In the genomic region with DNA sequence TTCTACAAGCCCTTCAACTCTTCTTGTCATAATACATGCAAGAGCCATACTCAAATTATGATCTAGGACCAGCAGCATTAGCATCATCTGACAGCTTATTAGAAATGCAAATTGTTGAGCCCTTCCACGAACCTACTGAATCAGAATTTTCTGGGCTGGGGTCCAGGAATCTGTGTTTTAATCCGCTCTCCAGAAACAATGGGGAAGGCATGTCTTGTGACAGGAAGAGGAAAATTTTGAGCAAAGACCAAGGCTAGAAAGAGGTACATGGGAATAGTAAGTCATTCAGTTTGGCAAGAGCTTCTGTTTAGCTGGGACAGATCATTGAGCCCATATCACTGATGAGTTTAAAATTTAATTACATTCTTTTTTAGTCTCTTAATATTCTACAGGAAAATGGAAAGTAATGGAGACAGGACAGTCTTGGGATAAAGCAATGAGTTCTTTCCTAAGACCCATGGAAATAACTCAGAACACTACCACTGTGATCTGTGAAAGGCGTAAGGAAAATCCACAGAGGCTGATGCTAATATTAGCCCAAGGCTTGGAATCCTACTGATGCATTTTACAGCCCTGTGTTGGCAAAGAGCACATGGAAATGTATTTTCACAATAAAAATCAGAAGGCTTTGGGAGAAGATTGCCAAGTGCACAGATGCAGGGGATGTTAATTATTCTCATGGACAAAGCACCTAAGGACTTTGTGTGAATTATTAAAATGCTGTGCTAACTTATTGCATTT, we compare ENCODE assay signal across 19 cellular contexts.
"Had no signal": no experiment of that assay in that cellular context is flagged by ENCODE, and none has a peak within 500 bp of the region (broad histone marks: within the 10 kb centered on the region; RNA-seq: fewer than 3 reads in every experiment).

No MANE protein-coding gene starts in this region.

- H3K36me3 Mint-ChIP-seq: activated naive CD4-positive, alpha-beta T cell treated with anti-CD3 and anti-CD28 coated beads, Interleukin-2, amount 10 ng/mL, durations not matched to agents 7 days and 5 days; natural killer cell treated with Interleukin-12 subunit alpha and Interleukin-12 subunit beta and Interleukin-15 and Interleukin-18, amount 100 ng/mL, for 72 hours had no signal

- H3K27ac Mint-ChIP-seq: activated B cell treated with CpG ODN at 0.5 μM for 24 hours; activated CD4-positive, alpha-beta T cell treated with anti-CD3 and anti-CD28 coated beads, Interleukin-2, amount 10 ng/mL, durations not matched to agents 24 days and 14 days; activated naive CD4-positive, alpha-beta T cell treated with anti-CD3 and anti-CD28 coated beads, Interleukin-2, amount 10 ng/mL, durations not matched to agents 7 days and 5 days; activated T-helper 1 cell treated with anti-CD3 and anti-CD28 coated beads, Interleukin-12 subunit alpha, Interleukin-12 subunit beta, Interleukin-2, Interleukin-4 antibody, amounts not matched to agents 30 ng/mL and 10 ng/mL and 1 ng/mL, durations not matched to agents 14 hours and 24 hours and 36 hours; natural killer cell treated with Interleukin-12 subunit alpha and Interleukin-12 subunit beta and Interleukin-15 and Interleukin-18, amount 100 ng/mL, for 72 hours had no signal

- DNase-seq: activated B cell treated with CpG ODN at 0.5 μM for 24 hours; activated CD4-positive, alpha-beta T cell treated with anti-CD3 and anti-CD28 coated beads, Interleukin-2, amount 10 ng/mL, durations not matched to agents 24 days and 14 days; activated naive CD4-positive, alpha-beta T cell treated with anti-CD3 and anti-CD28 coated beads, Interleukin-2, amount 10 ng/mL, durations not matched to agents 7 days and 5 days; dorsolateral prefrontal cortex; gastrocnemius medialis; islet precursor cell; mammary epithelial cell; ovary; stimulated activated CD4-positive, alpha-beta T cell treated with anti-CD3 and anti-CD28 coated beads, Interleukin-15, amount 100 ng/mL, for 24 hours; stimulated activated CD4-positive, alpha-beta T cell treated with anti-CD3 and anti-CD28 coated beads, Interleukin-4, amount 100 ng/mL, for 4 hours; stomach; T-helper 2 cell; thyroid gland; uterus had no signal

- H3K27me3 Mint-ChIP-seq: activated B cell treated with CpG ODN at 0.5 μM for 24 hours; activated CD4-positive, alpha-beta T cell treated with anti-CD3 and anti-CD28 coated beads, Interleukin-2, amount 10 ng/mL, durations not matched to agents 24 days and 14 days; activated naive CD4-positive, alpha-beta T cell treated with anti-CD3 and anti-CD28 coated beads, Interleukin-2, amount 10 ng/mL, durations not matched to agents 7 days and 5 days had no signal

- H3K27me3 ChIP-seq: adrenal gland, dorsolateral prefrontal cortex, esophagus muscularis mucosa, gastrocnemius medialis, ovary, stomach, thyroid gland, uterus had no signal

- H3K9me3 Mint-ChIP-seq: activated CD4-positive, alpha-beta T cell treated with anti-CD3 and anti-CD28 coated beads, Interleukin-2, amount 10 ng/mL, durations not matched to agents 24 days and 14 days; activated naive CD4-positive, alpha-beta T cell treated with anti-CD3 and anti-CD28 coated beads, Interleukin-2, amount 10 ng/mL, durations not matched to agents 7 days and 5 days; activated T-helper 1 cell treated with anti-CD3 and anti-CD28 coated beads, Interleukin-12 subunit alpha, Interleukin-12 subunit beta, Interleukin-2, Interleukin-4 antibody, amounts not matched to agents 30 ng/mL and 10 ng/mL and 1 ng/mL, durations not matched to agents 14 hours and 24 hours and 36 hours; natural killer cell treated with Interleukin-12 subunit alpha and Interleukin-12 subunit beta and Interleukin-15 and Interleukin-18, amount 100 ng/mL, for 72 hours had no signal

- H3K4me3 ChIP-seq: adrenal gland, dorsolateral prefrontal cortex, esophagus muscularis mucosa, gastrocnemius medialis, ovary, stomach, thyroid gland, uterus had no signal

- H3K9me3 ChIP-seq: adrenal gland, esophagus muscularis mucosa, gastrocnemius medialis, ovary, stomach, thyroid gland, uterus had no signal

- H3K4me1 Mint-ChIP-seq: activated B cell treated with CpG ODN at 0.5 μM for 24 hours; activated CD4-positive, alpha-beta T cell treated with anti-CD3 and anti-CD28 coated beads, Interleukin-2, amount 10 ng/mL, durations not matched to agents 24 days and 14 days; activated naive CD4-positive, alpha-beta T cell treated with anti-CD3 and anti-CD28 coated beads, Interleukin-2, amount 10 ng/mL, durations not matched to agents 7 days and 5 days had no signal

- ATAC-seq: gastrocnemius medialis; left lobe of liver; natural killer cell treated with Interleukin-12 subunit alpha and Interleukin-12 subunit beta and Interleukin-15 and Interleukin-18, amount 100 ng/mL, for 72 hours had no signal

- H3K36me3 ChIP-seq: adrenal gland, esophagus muscularis mucosa, gastrocnemius medialis, ovary, stomach, thyroid gland, uterus had no signal

- H3K4me3 Mint-ChIP-seq: activated B cell treated with CpG ODN at 0.5 μM for 24 hours; activated CD4-positive, alpha-beta T cell treated with anti-CD3 and anti-CD28 coated beads, Interleukin-2, amount 10 ng/mL, durations not matched to agents 24 days and 14 days; activated naive CD4-positive, alpha-beta T cell treated with anti-CD3 and anti-CD28 coated beads, Interleukin-2, amount 10 ng/mL, durations not matched to agents 7 days and 5 days; activated T-helper 1 cell treated with anti-CD3 and anti-CD28 coated beads, Interleukin-12 subunit alpha, Interleukin-12 subunit beta, Interleukin-2, Interleukin-4 antibody, amounts not matched to agents 30 ng/mL and 10 ng/mL and 1 ng/mL, durations not matched to agents 14 hours and 24 hours and 36 hours; natural killer cell treated with Interleukin-12 subunit alpha and Interleukin-12 subunit beta and Interleukin-15 and Interleukin-18, amount 100 ng/mL, for 72 hours had no signal

- H3K27ac ChIP-seq: adrenal gland, dorsolateral prefrontal cortex, esophagus muscularis mucosa, gastrocnemius medialis, ovary, stomach, thyroid gland, uterus had no signal

- H3K4me1 ChIP-seq: esophagus muscularis mucosa, stomach, thyroid gland, uterus had no signal
